ENCODE assay signal across 2 cellular contexts in the genomic region with DNA sequence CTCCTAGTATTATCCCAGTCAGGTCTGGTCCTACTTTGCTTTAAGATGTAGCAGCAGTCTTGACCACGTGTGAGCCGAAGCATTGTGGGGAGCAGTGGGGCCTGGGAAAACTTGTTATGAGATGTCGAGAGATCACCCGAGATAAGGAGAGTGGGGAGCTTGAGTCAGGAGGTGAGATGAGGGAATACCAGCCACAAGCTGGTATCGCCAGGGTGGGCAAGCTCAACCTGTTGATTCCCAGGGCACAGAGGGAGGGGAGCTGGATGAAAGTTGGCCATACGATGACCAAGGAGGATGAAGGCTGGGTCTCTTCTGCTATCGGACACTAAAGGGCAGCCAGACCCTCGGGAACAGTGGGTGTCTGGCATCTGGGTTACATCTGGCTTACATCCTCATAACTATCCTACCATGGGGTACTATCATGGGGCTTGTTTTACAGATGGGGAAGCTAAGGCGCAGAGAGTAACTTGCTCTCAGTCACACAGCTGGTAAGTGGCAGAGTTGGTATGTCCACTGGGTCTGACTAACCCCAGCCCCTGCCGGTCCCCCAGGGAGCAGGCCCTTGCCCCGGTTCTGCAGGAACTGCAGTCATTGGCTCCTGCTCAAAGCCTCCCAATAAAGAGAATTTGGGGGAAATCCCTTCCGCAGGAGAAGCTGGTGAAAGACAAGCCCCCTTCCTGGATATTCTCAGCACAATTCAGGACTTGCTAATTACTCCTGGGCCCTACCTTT.
A peak's percentile ranks its signal among the peaks of the same experiment; 100 is the strongest.
TF ChIP-seq lines count a peak whose summit lies in the region.

No MANE protein-coding gene starts in this region.

TF ChIP-seq in A549, 52 proteins besides CTCF, POLR2A, EP300 and RAD21:
- no peak for TF ChIP-seq MYC (IDR thresholded peaks at IDR 0.05; ENCODE audit: borderline replicate concordance, low read length)
- no peak for TF ChIP-seq RCOR1 (IDR thresholded peaks at IDR 0.05; ENCODE audit: low read depth, low read length)
- TF ChIP-seq, protein P1, sequence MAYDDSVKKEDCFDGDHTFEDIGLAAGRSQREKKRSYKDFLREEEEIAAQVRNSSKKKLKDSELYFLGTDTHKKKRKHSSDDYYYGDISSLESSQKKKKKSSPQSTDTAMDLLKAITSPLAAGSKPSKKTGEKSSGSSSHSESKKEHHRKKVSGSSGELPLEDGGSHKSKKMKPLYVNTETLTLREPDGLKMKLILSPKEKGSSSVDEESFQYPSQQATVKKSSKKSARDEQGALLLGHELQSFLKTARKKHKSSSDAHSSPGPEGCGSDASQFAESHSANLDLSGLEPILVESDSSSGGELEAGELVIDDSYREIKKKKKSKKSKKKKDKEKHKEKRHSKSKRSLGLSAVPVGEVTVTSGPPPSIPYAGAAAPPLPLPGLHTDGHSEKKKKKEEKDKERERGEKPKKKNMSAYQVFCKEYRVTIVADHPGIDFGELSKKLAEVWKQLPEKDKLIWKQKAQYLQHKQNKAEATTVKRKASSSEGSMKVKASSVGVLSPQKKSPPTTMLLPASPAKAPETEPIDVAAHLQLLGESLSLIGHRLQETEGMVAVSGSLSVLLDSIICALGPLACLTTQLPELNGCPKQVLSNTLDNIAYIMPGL (CRISPR knock-in tag; IDR thresholded peaks at IDR 0.05; ENCODE audit: borderline replicate concordance): no peak
- no peak for TF ChIP-seq TFCP2L1 (CRISPR knock-in tag; IDR thresholded peaks at IDR 0.05)
- no peak for TF ChIP-seq CBX8 (IDR thresholded peaks at IDR 0.05)
- no peak for TF ChIP-seq NR3C1 (IDR thresholded peaks at IDR 0.05)
- TF ChIP-seq SREBF2 (IDR thresholded peaks at IDR 0.05): no peak
- no peak for TF ChIP-seq ZFP36 (IDR thresholded peaks at IDR 0.05; ENCODE audit: borderline replicate concordance, partially characterized antibody)
- TF ChIP-seq, protein P2, sequence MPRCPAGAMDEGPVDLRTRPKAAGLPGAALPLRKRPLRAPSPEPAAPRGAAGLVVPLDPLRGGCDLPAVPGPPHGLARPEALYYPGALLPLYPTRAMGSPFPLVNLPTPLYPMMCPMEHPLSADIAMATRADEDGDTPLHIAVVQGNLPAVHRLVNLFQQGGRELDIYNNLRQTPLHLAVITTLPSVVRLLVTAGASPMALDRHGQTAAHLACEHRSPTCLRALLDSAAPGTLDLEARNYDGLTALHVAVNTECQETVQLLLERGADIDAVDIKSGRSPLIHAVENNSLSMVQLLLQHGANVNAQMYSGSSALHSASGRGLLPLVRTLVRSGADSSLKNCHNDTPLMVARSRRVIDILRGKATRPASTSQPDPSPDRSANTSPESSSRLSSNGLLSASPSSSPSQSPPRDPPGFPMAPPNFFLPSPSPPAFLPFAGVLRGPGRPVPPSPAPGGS (IDR thresholded peaks at IDR 0.05): no peak
- TF ChIP-seq, protein P3, sequence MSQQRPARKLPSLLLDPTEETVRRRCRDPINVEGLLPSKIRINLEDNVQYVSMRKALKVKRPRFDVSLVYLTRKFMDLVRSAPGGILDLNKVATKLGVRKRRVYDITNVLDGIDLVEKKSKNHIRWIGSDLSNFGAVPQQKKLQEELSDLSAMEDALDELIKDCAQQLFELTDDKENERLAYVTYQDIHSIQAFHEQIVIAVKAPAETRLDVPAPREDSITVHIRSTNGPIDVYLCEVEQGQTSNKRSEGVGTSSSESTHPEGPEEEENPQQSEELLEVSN (IDR thresholded peaks at IDR 0.05; ENCODE audit: borderline replicate concordance, low read depth): no peak
- TF ChIP-seq, protein P4, sequence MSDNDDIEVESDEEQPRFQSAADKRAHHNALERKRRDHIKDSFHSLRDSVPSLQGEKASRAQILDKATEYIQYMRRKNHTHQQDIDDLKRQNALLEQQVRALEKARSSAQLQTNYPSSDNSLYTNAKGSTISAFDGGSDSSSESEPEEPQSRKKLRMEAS (IDR thresholded peaks at IDR 0.05): no peak

TF ChIP-seq in HEK293, 187 proteins besides CTCF, POLR2A, EP300 and RAD21:
- peak; percentile 61 for TF ChIP-seq SCRT2 (tag by site-specific recombination; IDR thresholded peaks at IDR 0.05)
- no peak for TF ChIP-seq ELK4 (IDR thresholded peaks at IDR 0.05; ENCODE audit: borderline replicate concordance, low read depth, low read length)
- no peak for TF ChIP-seq SETDB1 (IDR thresholded peaks at IDR 0.05; ENCODE audit: insufficient read length, low read length)
TF ChIP-seq in HEK293: peak in this region for 1.
